1 cellular context compared by ENCODE assay signal in genomic region chr11:62566247-62566646, GRCh38.
TF ChIP-seq lines count a peak whose summit lies in the region.

No MANE protein-coding gene starts in this region.

TF ChIP-seq in K562, 482 proteins besides CTCF, POLR2A, EP300 and RAD21:
- TF ChIP-seq SP2 (IDR thresholded peaks at IDR 0.05; ENCODE audit: extremely low read depth, low read depth, low read length, poor library complexity, severe bottlenecking) = no peak
- TF ChIP-seq TCFL5 (CRISPR knock-in tag; conservative IDR thresholded peaks at IDR 0.05) = no peak
- TF ChIP-seq POLR2H (tag; IDR thresholded peaks at IDR 0.05; ENCODE audit: low read depth) = no peak
- TF ChIP-seq ZBTB33 (CRISPR knock-in tag; IDR thresholded peaks at IDR 0.05) = peak; percentile 16; the same call in 1 of the 2 replicates
- no peak for TF ChIP-seq DEAF1 (CRISPR knock-in tag; IDR thresholded peaks at IDR 0.05)
- no peak for TF ChIP-seq ZNF668 (CRISPR knock-in tag; IDR thresholded peaks at IDR 0.05)
- no peak for TF ChIP-seq SNAPC5 (CRISPR knock-in tag; IDR thresholded peaks at IDR 0.05)
- TF ChIP-seq PRMT5 (CRISPR knock-in tag; IDR thresholded peaks at IDR 0.05) = no peak
- no peak for TF ChIP-seq HOXB6 (CRISPR knock-in tag; IDR thresholded peaks at IDR 0.05; ENCODE audit: borderline replicate concordance)
- TF ChIP-seq PHF21A (IDR thresholded peaks at IDR 0.05; ENCODE audit: borderline replicate concordance, low read depth) = no peak
- no peak for TF ChIP-seq ZBTB9 (CRISPR knock-in tag; IDR thresholded peaks at IDR 0.05)
- TF ChIP-seq ZNF41 (CRISPR knock-in tag; conservative IDR thresholded peaks at IDR 0.05) = no peak
- TF ChIP-seq ZNF24 (IDR thresholded peaks at IDR 0.05) = no peak
- TF ChIP-seq CREB1 (IDR thresholded peaks at IDR 0.05) = no peak
- TF ChIP-seq CREB1 (CRISPR knock-in tag; IDR thresholded peaks at IDR 0.05) = no peak
- TF ChIP-seq NFXL1 (CRISPR knock-in tag; IDR thresholded peaks at IDR 0.05) = no peak
- no peak for TF ChIP-seq MBD1 (CRISPR knock-in tag; IDR thresholded peaks at IDR 0.05)
- peak; percentile 28; the same call in 1 of the 2 replicates for TF ChIP-seq ZNF316 (IDR thresholded peaks at IDR 0.05)
- no peak for TF ChIP-seq TFE3 (CRISPR knock-in tag; IDR thresholded peaks at IDR 0.05)
